ENCODE assay signal across 16 cellular contexts in genomic region chr12:39354955-39355354, GRCh38.
DNase-seq lines count a peak whose midpoint lies in the region; ATAC-seq, FAIRE-seq and TF ChIP-seq lines count a peak whose summit lies in the region.
"Had no signal": no experiment of that assay in that cellular context is flagged by ENCODE, and none has a peak within 500 bp of the region (broad histone marks: within the 10 kb centered on the region; RNA-seq: fewer than 3 reads in every experiment).

No MANE protein-coding gene starts in this region.

- H2BK12ac ChIP-seq in trophoblast cell (ENCODE audit: low read length) = no peak overlapping the region

- H3K18ac ChIP-seq in trophoblast cell (ENCODE audit: low read length) = no peak overlapping the region

- H3K79me2 ChIP-seq in GM12878 (ENCODE audit: control insufficient read depth, insufficient read depth, low read length) (no peaks in the 10 kb centered on the region), trophoblast cell (ENCODE audit: control insufficient read depth, insufficient read depth, low read length, poor library complexity) (no peaks in the 10 kb centered on the region)

- no peak overlapping the region for H3K23ac ChIP-seq in trophoblast cell (ENCODE audit: low read length)

- H3K4me3 Mint-ChIP-seq in chondrocyte (ENCODE audit: unreplicated experiment) = no peak overlapping the region
- H3K4me3 Mint-ChIP-seq: CD4-positive, CD25-positive, alpha-beta regulatory T cell had no signal

- no peak overlapping the region for H4K8ac ChIP-seq in trophoblast cell (ENCODE audit: low read depth, low read length)

- H3K9me3 ChIP-seq in GM12878 (replicated peaks; ENCODE audit: control insufficient read depth, insufficient read depth, low read length) = no peaks in the 10 kb centered on the region
- no peaks in the 10 kb centered on the region for H3K9me3 ChIP-seq in trophoblast cell (ENCODE audit: insufficient read depth, low read depth, low read length)
- H3K9me3 ChIP-seq in vagina = no peaks in the 10 kb centered on the region

- H2BK120ac ChIP-seq in trophoblast cell (ENCODE audit: insufficient read depth, low read length, poor library complexity) = no peak overlapping the region

- in situ Hi-C loops in GM12878 (cut with MboI) = no loop called here

- TF ChIP-seq EP300 in GM12878 (IDR thresholded peaks at IDR 0.05; ENCODE audit: borderline replicate concordance in 1 of 2, control insufficient read depth in 1 of 2, low read depth in 2 of 2, low read length in 2 of 2) = no peak

- BruUV-seq in GM12878 (replicated peaks; lab: Mats Ljungman, UMichigan) = no TSS peak

- no peaks in the 10 kb centered on the region for H3K79me1 ChIP-seq in trophoblast cell (ENCODE audit: low read length)

- H3K4ac ChIP-seq in trophoblast cell (ENCODE audit: low read depth, low read length) = no peak overlapping the region

- H3K4me3 ChIP-seq in GM12878 = no peak overlapping the region
- no peak overlapping the region for H3K4me3 ChIP-seq in trophoblast cell (ENCODE audit: low read depth, low read length)
- no peak overlapping the region for H3K4me3 ChIP-seq in vagina

- intact Hi-C loops in GM12878 (cut with micrococcal nuclease; ENCODE audit: unreplicated experiment) = loop anchor here (5.0 kb wide), 1 partner anchor 48 kb away; no protein-coding TSS in a partner anchor
- intact Hi-C loops in vagina (cut with DNase I) = no loop called here

- no peak for TF ChIP-seq POLR2A in GM12892 (IDR thresholded peaks at IDR 0.05; ENCODE audit: low read depth, low read length)
- TF ChIP-seq POLR2A in GM12878 (IDR thresholded peaks at IDR 0.05; ENCODE audit: low read depth, low read length) = no peak
- TF ChIP-seq POLR2A in vagina (IDR thresholded peaks at IDR 0.05) = no peak

- TF ChIP-seq RAD21 in GM12878 (IDR thresholded peaks at IDR 0.05; ENCODE audit: insufficient read depth, low read depth, low read length) = no peak

- SMC1A ChIA-PET in GM12878 (lab: Charles Lee; ENCODE audit: uncharacterized antibody, unreplicated experiment) = interaction anchor here (0.9 to 2.1 kb wide), 5 partner anchors 10 to 74 kb away, joined by 3 to 8 read pairs (median 4); no protein-coding TSS in a partner anchor

- no peaks in the 10 kb centered on the region for H3K27me3 Mint-ChIP-seq in chondrocyte (ENCODE audit: low read depth)
- H3K27me3 Mint-ChIP-seq: CD4-positive, CD25-positive, alpha-beta regulatory T cell had no signal

- no peak overlapping the region for H3K27ac Mint-ChIP-seq in chondrocyte (ENCODE audit: unreplicated experiment)
- H3K27ac Mint-ChIP-seq: CD4-positive, CD25-positive, alpha-beta regulatory T cell had no signal

- peak; percentile 33 for FAIRE-seq in GM12892 (lab: Jason Lieb, UNC)
- FAIRE-seq in GM12878 (lab: Jason Lieb, UNC) = peak; percentile 13
- FAIRE-seq: H54 had no signal

- no peak overlapping the region for H3K14ac ChIP-seq in trophoblast cell (ENCODE audit: low read length)

- CTCF ChIA-PET in GM12878 (lab: Yijun Ruan, JAX) = interaction anchor here (0.6 to 1.2 kb wide), 4 partner anchors 10 to 337 kb away, joined by 3 read pairs; no protein-coding TSS in a partner anchor

- H4K20me1 ChIP-seq in GM12878 (ENCODE audit: control insufficient read depth, insufficient read depth) = no peaks in the 10 kb centered on the region

- RAD21 ChIA-PET in GM12878 (lab: Charles Lee; ENCODE audit: unreplicated experiment) = no interaction called here

- no peak overlapping the region for H3K27ac ChIP-seq in GM12878 (ENCODE audit: control insufficient read depth, insufficient read depth)
- H3K27ac ChIP-seq in trophoblast cell (ENCODE audit: low read depth, low read length) = no peak overlapping the region
- no peak overlapping the region for H3K27ac ChIP-seq in vagina

- no peak overlapping the region for H4K91ac ChIP-seq in trophoblast cell (ENCODE audit: low read depth, low read length)

- POLR2A ChIA-PET in GM12878 (lab: Charles Lee) = no interaction called here

- H3K36me3 ChIP-seq in GM12878 (ENCODE audit: control insufficient read depth in 2 of 2, insufficient read depth in 2 of 2, low read length in 1 of 2) (peaks cover 0 to 6% of the 10 kb centered on the region in 2 experiments; a peak in 2 of 4 replicates), trophoblast cell (ENCODE audit: control insufficient read depth in 1 of 2, insufficient read depth in 2 of 2, low read length in 2 of 2) (no peaks in the 10 kb centered on the region), vagina (peaks cover 0 to 6% of the 10 kb centered on the region in 2 donors)

- H3K27me3 ChIP-seq in GM12878 (replicated peaks in 1 of 2; ENCODE audit: control insufficient read depth in 2 of 2, insufficient read depth in 2 of 2, low read length in 1 of 2) (no peaks in the 10 kb centered on the region), trophoblast cell (ENCODE audit: insufficient read depth, low read length) (no peaks in the 10 kb centered on the region), vagina (no peaks in the 10 kb centered on the region)

- no peak for DNase-seq in GM12892 (ENCODE audit: insufficient read length)
- peak; percentile 64 for DNase-seq in NCI-H82 (lab: John Stamatoyannopoulos, UW)
- no peak for DNase-seq in GM12878 (ENCODE audit: low read depth, low spot score)
- DNase-seq in trophoblast cell = peak; percentile 6 to 33
- no peak for DNase-seq in NCI-H1694 treated with DMSO at 0.1 percent for 48 hours (lab: John Stamatoyannopoulos, UW)
- no peak for DNase-seq in chondrocyte (ENCODE audit: low spot score)
- DNase-seq in vagina (ENCODE audit: extremely low spot score in 2 of 2) = no peak
- DNase-seq: ACHN; CD4-positive, CD25-positive, alpha-beta regulatory T cell; DMS79 treated with DMSO at 0.1 percent for 48 hours; GDM1; IMR-90; NCI-H1436 treated with DMSO at 0.1 percent for 48 hours; NCI-H2081 treated with DMSO at 0.1 percent for 48 hours; NCI-H524 treated with DMSO at 0.1 percent for 48 hours had no signal

- no peak overlapping the region for H4K12ac ChIP-seq in trophoblast cell (ENCODE audit: low read depth, low read length)

- H2AFZ ChIP-seq in GM12878 (ENCODE audit: control insufficient read depth, low read depth, low read length) (no peak overlapping the region), trophoblast cell (ENCODE audit: insufficient read depth, low read length, poor library complexity) (no peak overlapping the region)

- TF ChIP-seq CTCF in GM12878 (IDR thresholded peaks at IDR 0.05 in 2 of 3, conservative IDR thresholded peaks at IDR 0.05 in 1 of 3; ENCODE audit: control insufficient read depth in 2 of 3, extremely low read depth in 1 of 3, insufficient read depth in 1 of 3, low read depth in 3 of 3, low read length in 3 of 3) (no peak), chondrocyte (IDR thresholded peaks at IDR 0.05) (no peak), vagina (IDR thresholded peaks at IDR 0.05) (no peak)

- H3K4me1 ChIP-seq in GM12878 (ENCODE audit: control insufficient read depth, insufficient read depth, low read length) = peaks cover 10% of the 10 kb centered on the region; the same call in 1 of the 2 replicates
- no peaks in the 10 kb centered on the region for H3K4me1 ChIP-seq in trophoblast cell (ENCODE audit: control insufficient read depth in 1 of 2, insufficient read depth in 2 of 2, low read length in 2 of 2)
- H3K4me1 ChIP-seq in vagina = no peaks in the 10 kb centered on the region

- H3K4me2 ChIP-seq in GM12878 (ENCODE audit: control insufficient read depth, insufficient read depth) = no peak overlapping the region
- no peak overlapping the region for H3K4me2 ChIP-seq in trophoblast cell (ENCODE audit: low read length)

- H3K9me3 Mint-ChIP-seq in chondrocyte (ENCODE audit: low read depth) = no peaks in the 10 kb centered on the region
- H3K9me3 Mint-ChIP-seq: CD4-positive, CD25-positive, alpha-beta regulatory T cell had no signal

- H2BK5ac ChIP-seq in trophoblast cell (ENCODE audit: low read depth, low read length, poor library complexity) = no peak overlapping the region

- H3K36me3 Mint-ChIP-seq in chondrocyte (ENCODE audit: low read depth) = peaks cover 6% of the 10 kb centered on the region

- no peak overlapping the region for H2AK5ac ChIP-seq in trophoblast cell (ENCODE audit: low read length)

- no peaks in the 10 kb centered on the region for H3K4me1 Mint-ChIP-seq in chondrocyte (ENCODE audit: low read depth)
- H3K4me1 Mint-ChIP-seq: CD4-positive, CD25-positive, alpha-beta regulatory T cell had no signal

- H3K9ac ChIP-seq in GM12878 (ENCODE audit: control insufficient read depth, insufficient read depth, low read length) (no peak overlapping the region), trophoblast cell (ENCODE audit: low read length) (no peak overlapping the region)

- ATAC-seq in GM12878 = no peak

TF ChIP-seq in GM12878, 131 proteins besides CTCF, POLR2A, EP300 and RAD21:
- TF ChIP-seq, protein P1, sequence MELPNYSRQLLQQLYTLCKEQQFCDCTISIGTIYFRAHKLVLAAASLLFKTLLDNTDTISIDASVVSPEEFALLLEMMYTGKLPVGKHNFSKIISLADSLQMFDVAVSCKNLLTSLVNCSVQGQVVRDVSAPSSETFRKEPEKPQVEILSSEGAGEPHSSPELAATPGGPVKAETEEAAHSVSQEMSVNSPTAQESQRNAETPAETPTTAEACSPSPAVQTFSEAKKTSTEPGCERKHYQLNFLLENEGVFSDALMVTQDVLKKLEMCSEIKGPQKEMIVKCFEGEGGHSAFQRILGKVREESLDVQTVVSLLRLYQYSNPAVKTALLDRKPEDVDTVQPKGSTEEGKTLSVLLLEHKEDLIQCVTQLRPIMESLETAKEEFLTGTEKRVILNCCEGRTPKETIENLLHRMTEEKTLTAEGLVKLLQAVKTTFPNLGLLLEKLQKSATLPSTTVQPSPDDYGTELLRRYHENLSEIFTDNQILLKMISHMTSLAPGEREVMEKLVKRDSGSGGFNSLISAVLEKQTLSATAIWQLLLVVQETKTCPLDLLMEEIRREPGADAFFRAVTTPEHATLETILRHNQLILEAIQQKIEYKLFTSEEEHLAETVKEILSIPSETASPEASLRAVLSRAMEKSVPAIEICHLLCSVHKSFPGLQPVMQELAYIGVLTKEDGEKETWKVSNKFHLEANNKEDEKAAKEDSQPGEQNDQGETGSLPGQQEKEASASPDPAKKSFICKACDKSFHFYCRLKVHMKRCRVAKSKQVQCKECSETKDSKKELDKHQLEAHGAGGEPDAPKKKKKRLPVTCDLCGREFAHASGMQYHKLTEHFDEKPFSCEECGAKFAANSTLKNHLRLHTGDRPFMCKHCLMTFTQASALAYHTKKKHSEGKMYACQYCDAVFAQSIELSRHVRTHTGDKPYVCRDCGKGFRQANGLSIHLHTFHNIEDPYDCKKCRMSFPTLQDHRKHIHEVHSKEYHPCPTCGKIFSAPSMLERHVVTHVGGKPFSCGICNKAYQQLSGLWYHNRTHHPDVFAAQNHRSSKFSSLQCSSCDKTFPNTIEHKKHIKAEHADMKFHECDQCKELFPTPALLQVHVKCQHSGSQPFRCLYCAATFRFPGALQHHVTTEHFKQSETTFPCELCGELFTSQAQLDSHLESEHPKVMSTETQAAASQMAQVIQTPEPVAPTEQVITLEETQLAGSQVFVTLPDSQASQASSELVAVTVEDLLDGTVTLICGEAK (IDR thresholded peaks at IDR 0.05; ENCODE audit: borderline replicate concordance) = no peak
- TF ChIP-seq YBX1 (IDR thresholded peaks at IDR 0.05) (no peak), IKZF1 (conservative IDR thresholded peaks at IDR 0.05) (no peak)

Comparison
In these comparisons a context has a peak if more than half of its experiments do, and no peak if none do; other contexts are left out.
1. DNase-seq: peak in NCI-H82 (single experiment) and trophoblast cell (2 of 2); none in GM12892 (single experiment), GM12878 (single experiment), NCI-H1694 treated with DMSO at 0.1 percent for 48 hours (single experiment), chondrocyte (single experiment) and vagina (0 of 2).